In the genomic region with DNA sequence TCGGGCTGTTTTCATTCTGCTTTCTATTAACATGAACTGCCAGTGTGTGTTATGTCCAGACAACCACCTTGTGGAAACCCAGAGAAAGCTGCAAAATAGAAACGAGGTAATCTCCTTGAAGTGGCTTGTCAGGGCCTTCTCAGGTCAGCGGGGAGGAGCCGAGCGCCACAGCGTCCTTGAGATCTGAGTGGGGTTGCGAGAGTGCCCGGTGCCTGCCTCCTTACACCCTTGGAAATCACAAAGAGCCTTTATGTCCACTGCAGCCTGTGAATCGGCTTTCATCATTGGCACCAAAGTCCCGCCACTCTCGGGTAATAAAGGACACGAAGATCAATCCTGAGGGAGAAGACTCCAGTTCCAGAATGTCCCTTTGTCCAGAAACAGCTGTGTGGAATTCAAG, we compare ENCODE assay signal across 17 cellular contexts.
"Had no signal": no experiment of that assay in that cellular context is flagged by ENCODE, and none has a peak within 500 bp of the region (broad histone marks: within the 10 kb centered on the region; RNA-seq: fewer than 3 reads in every experiment).

No MANE protein-coding gene starts in this region.

- H3K27ac Mint-ChIP-seq: activated B cell treated with CpG ODN at 0.5 μM for 24 hours; activated CD8-positive, alpha-beta T cell treated with anti-CD3 and anti-CD28 coated beads for 36 hours; activated naive CD8-positive, alpha-beta T cell treated with anti-CD3 and anti-CD28 coated beads, Interleukin-2, amount 10 ng/mL, durations not matched to agents 7 days and 5 days; naive thymus-derived CD8-positive, alpha-beta T cell had no signal

- H3K4me1 Mint-ChIP-seq: activated B cell treated with CpG ODN at 0.5 μM for 24 hours; activated naive CD8-positive, alpha-beta T cell treated with anti-CD3 and anti-CD28 coated beads, Interleukin-2, amount 10 ng/mL, durations not matched to agents 7 days and 5 days; naive thymus-derived CD8-positive, alpha-beta T cell had no signal

- DNase-seq: activated B cell treated with CpG ODN at 0.5 μM for 24 hours; activated CD4-positive, alpha-beta T cell treated with anti-CD3 and anti-CD28 coated beads for 48 hours; activated CD8-positive, alpha-beta T cell treated with anti-CD3 and anti-CD28 coated beads for 36 hours; activated naive CD8-positive, alpha-beta T cell treated with anti-CD3 and anti-CD28 coated beads, Interleukin-2, amount 10 ng/mL, durations not matched to agents 7 days and 5 days; activated T-cell treated with anti-CD3 and anti-CD28 coated beads, Interleukin-2, amount 50 U/mL, for 48 hours; brain microvascular endothelial cell; cerebellar nuclear complex; effector memory CD4-positive, alpha-beta T cell; foreskin melanocyte; heart left ventricle; left colon; mesenchymal stem cell; naive thymus-derived CD8-positive, alpha-beta T cell; sigmoid colon; spleen; stomach; T-helper 2 cell had no signal

- ATAC-seq: activated CD8-positive, alpha-beta T cell treated with anti-CD3 and anti-CD28 coated beads for 36 hours; heart left ventricle; left colon; naive thymus-derived CD8-positive, alpha-beta T cell had no signal

- H3K36me3 Mint-ChIP-seq: activated naive CD8-positive, alpha-beta T cell treated with anti-CD3 and anti-CD28 coated beads, Interleukin-2, amount 10 ng/mL, durations not matched to agents 7 days and 5 days; naive thymus-derived CD8-positive, alpha-beta T cell had no signal

- H3K9me3 Mint-ChIP-seq: activated B cell treated with CpG ODN at 0.5 μM for 24 hours; activated CD8-positive, alpha-beta T cell treated with anti-CD3 and anti-CD28 coated beads for 36 hours; activated naive CD8-positive, alpha-beta T cell treated with anti-CD3 and anti-CD28 coated beads, Interleukin-2, amount 10 ng/mL, durations not matched to agents 7 days and 5 days; naive thymus-derived CD8-positive, alpha-beta T cell had no signal

- H3K4me3 Mint-ChIP-seq: activated B cell treated with CpG ODN at 0.5 μM for 24 hours; activated CD8-positive, alpha-beta T cell treated with anti-CD3 and anti-CD28 coated beads for 36 hours; activated naive CD8-positive, alpha-beta T cell treated with anti-CD3 and anti-CD28 coated beads, Interleukin-2, amount 10 ng/mL, durations not matched to agents 7 days and 5 days; naive thymus-derived CD8-positive, alpha-beta T cell had no signal
